1 cellular context compared by ENCODE assay signal in genomic region chr10:43099339-43099738, GRCh38. TPM values are rescaled to one million over a fixed set of nuclear protein-coding genes. Genes with fewer than 3 reads are reported as not detected.
"Had no signal": no experiment of that assay in that cellular context is flagged by ENCODE, and none has a peak within 500 bp of the region (broad histone marks: within the 10 kb centered on the region; RNA-seq: fewer than 3 reads in every experiment).

No MANE protein-coding gene starts in this region.

RNA-seq across cellular contexts. Expression of gene RET, which starts 22.5 kb away (rescaled TPM):
- total RNA-seq: activated B cell treated with CpG ODN at 0.5 μM for 24 hours had no signal
